ENCODE assay signal across 8 cellular contexts in the genomic region with DNA sequence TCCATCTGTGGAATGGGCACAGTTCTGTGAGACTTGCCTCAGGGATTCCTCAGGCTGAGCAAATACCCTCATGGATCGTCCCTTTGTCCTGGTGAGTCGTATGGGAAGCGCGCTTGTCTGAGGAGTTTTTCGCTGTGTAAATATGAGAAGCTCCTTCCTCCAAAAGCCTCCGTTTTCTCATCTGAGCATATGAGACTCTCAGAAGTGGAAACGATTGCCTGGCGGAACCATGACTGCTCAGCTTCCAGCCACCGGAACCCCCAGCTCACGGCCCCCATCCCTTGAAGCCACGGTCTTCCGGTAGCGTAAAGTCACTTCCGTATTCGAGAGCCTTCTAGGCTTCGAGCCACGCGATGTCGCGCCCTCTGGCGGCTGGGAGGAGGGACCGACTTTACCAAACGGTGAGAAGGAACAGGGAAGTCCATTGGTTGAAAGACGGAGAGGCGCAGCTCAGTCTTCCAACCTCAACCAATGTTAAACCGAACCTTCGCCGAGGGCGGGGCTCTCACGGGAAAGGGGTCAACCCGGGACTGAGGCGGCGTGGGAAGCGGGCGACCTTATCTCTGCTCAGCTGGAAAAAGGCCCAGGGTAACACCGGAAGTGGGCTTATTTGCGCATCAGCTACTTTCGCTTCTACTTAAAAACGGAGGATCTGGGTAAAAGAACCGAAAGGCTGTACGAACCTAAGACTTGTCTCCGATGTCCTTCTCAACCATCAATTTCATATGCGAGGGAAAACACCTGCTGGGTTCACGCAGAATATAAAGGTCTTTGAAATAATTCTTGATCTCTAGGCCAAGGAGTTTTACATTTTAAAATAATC. TPM values are rescaled to one million over a fixed set of nuclear protein-coding genes. Genes with fewer than 3 reads are reported as not detected.
DNase-seq lines count a peak whose midpoint lies in the region; ATAC-seq and TF ChIP-seq lines count a peak whose summit lies in the region.

No MANE protein-coding gene starts in this region.

- peak overlapping the region; percentile 99 for H3K9ac ChIP-seq in IMR-90 (ENCODE audit: low read depth, low read length)

- H3K23ac ChIP-seq in IMR-90 (ENCODE audit: low read depth, low read length), result peak overlapping the region; percentile 96

- H3K18ac ChIP-seq in IMR-90 (ENCODE audit: low read depth, low read length), result peak overlapping the region; percentile 93

- peak overlapping the region; percentile 90 for H2BK5ac ChIP-seq in IMR-90 (ENCODE audit: low read depth, low read length, poor library complexity, severe bottlenecking)

- H3K27ac ChIP-seq in IMR-90 (ENCODE audit: insufficient read depth, low read length), result peak overlapping the region; percentile 95
- H3K27ac ChIP-seq in OCI-LY7 (ENCODE audit: low read depth, low read length, poor library complexity, severe bottlenecking), result peak overlapping the region; percentile 90
- H3K27ac ChIP-seq in epithelial cell of prostate, result peak overlapping the region; percentile 63

- peak overlapping the region; percentile 98 for H4K5ac ChIP-seq in IMR-90 (ENCODE audit: low read depth, low read length)

- 0 out of 2 replicates have a peak, but pooled peaks cover 1% of the 10 kb centered on the region for H3K9me1 ChIP-seq in IMR-90 (ENCODE audit: insufficient read depth, low read length)

- H2BK120ac ChIP-seq in IMR-90 (ENCODE audit: low read depth, low read length), result peak overlapping the region; percentile 66

- peak overlapping the region; percentile 97 for H2AK5ac ChIP-seq in IMR-90 (ENCODE audit: low read depth, low read length)

- CTCF ChIA-PET in IMR-90 (lab: Yijun Ruan, JAX), result interaction anchor here (1.2 to 1.8 kb wide), 9 partner anchors 8 to 168 kb away, joined by 3 to 8 read pairs (median 5); no protein-coding TSS in a partner anchor
- CTCF ChIA-PET in OCI-LY7 (lab: Charles Lee; ENCODE audit: unreplicated experiment), result interaction anchor here (0.5 to 1.0 kb wide), 3 partner anchors 8 to 1366 kb away, joined by 3 read pairs; no protein-coding TSS in a partner anchor

- peak overlapping the region; percentile 59 for H2AK9ac ChIP-seq in IMR-90 (replicated peaks; ENCODE audit: low read depth, low read length, poor library complexity)

- POLR2A ChIA-PET in IMR-90 (lab: Charles Lee; ENCODE audit: unreplicated experiment) (interaction anchor here (0.7 to 1.1 kb wide), 4 partner anchors 8 to 28 kb away, joined by 3 to 6 read pairs (median 4); no protein-coding TSS in a partner anchor), OCI-LY7 (lab: Charles Lee) (interaction anchor here (0.5 to 1.2 kb wide), 15 partner anchors 8 to 344 kb away, joined by 3 to 7 read pairs (median 4); a partner anchor contains a TSS)

- peak; percentile 92 for ATAC-seq in GM21528 (IDR thresholded peaks at IDR 0.05; ENCODE audit: low FRiP score, unreplicated experiment)
- peak; percentile 98 for ATAC-seq in IMR-90 (ENCODE audit: low read depth)
- ATAC-seq in mucosa of descending colon, result peak; percentile 99

- H3K36me3 ChIP-seq in IMR-90 (ENCODE audit: control insufficient read depth, insufficient read depth, low read length) (no peaks in the 10 kb centered on the region), OCI-LY7 (ENCODE audit: insufficient read depth, low read length) (no peaks in the 10 kb centered on the region), mucosa of descending colon (ENCODE audit: low read depth) (no peaks in the 10 kb centered on the region)

- dilution Hi-C loops in IMR-90 (cut with HindIII; ENCODE audit: low sequenced_read_pairs, unreplicated experiment), result no loop called here

- DNase-seq in DMS153 treated with DMSO at 0.1 percent for 48 hours (lab: John Stamatoyannopoulos, UW; ENCODE audit: unreplicated experiment) (peak; percentile 100), IMR-90 (peak; percentile 100), OCI-LY7 (ENCODE audit: low spot score) (peak; percentile 98), activated T-cell treated with anti-CD3 and anti-CD28 coated beads for 48 hours (ENCODE audit: low read depth) (peak; percentile 97), epithelial cell of prostate (ENCODE audit: low read depth, low spot score) (peak; percentile 91), mucosa of descending colon (peak; percentile 98 to 99 (median 98))
- peak; percentile 98 for DNase-seq in stimulated activated CD8-positive, alpha-beta memory T cell treated with anti-CD3 and anti-CD28 coated beads, Interleukin-4, amount 100 ng/mL, for 24 hours (ENCODE audit: low read depth)

- H3K4me1 ChIP-seq in IMR-90 (ENCODE audit: control insufficient read depth, insufficient read depth, low read length) (peaks cover 3% of the 10 kb centered on the region; the same call in 1 of the 2 replicates), OCI-LY7 (ENCODE audit: insufficient read depth, low read length, poor library complexity, severe bottlenecking) (peaks cover 24% of the 10 kb centered on the region), mucosa of descending colon (ENCODE audit: low read depth) (peaks cover 5% of the 10 kb centered on the region)

- peak overlapping the region; percentile 64 for H3K4me2 ChIP-seq in IMR-90 (ENCODE audit: low read depth, low read length)
- peak overlapping the region; percentile 77 for H3K4me2 ChIP-seq in OCI-LY7 (ENCODE audit: low read length)

- peak overlapping the region; percentile 98 for H3K14ac ChIP-seq in IMR-90 (replicated peaks; ENCODE audit: low read depth, low read length)

- H2BK15ac ChIP-seq in IMR-90 (ENCODE audit: low read depth, low read length), result peak overlapping the region; percentile 81

- peak overlapping the region; percentile 14 for H2BK20ac ChIP-seq in IMR-90 (ENCODE audit: low read depth, low read length)

- BruUV-seq in IMR-90 (replicated peaks; lab: Mats Ljungman, UMichigan) (no TSS peak), OCI-LY7 (replicated peaks; lab: Mats Ljungman, UMichigan) (no TSS peak)

- H3K9me2 ChIP-seq in OCI-LY7 (ENCODE audit: insufficient read depth, low read length), result no peaks in the 10 kb centered on the region

- H2AFZ ChIP-seq in IMR-90 (replicated peaks; ENCODE audit: low read length, poor library complexity) (peak overlapping the region; percentile 87), OCI-LY7 (ENCODE audit: low read length) (peak overlapping the region; percentile 88)

- H3K27me3 ChIP-seq in IMR-90 (ENCODE audit: control insufficient read depth, insufficient read depth, low read length), result no peaks in the 10 kb centered on the region

- H3K9me3 ChIP-seq in IMR-90 (ENCODE audit: control insufficient read depth, insufficient read depth, low read length) (no peaks in the 10 kb centered on the region), OCI-LY7 (ENCODE audit: low read length) (no peaks in the 10 kb centered on the region), mucosa of descending colon (no peaks in the 10 kb centered on the region)

- peak overlapping the region; percentile 98 for H3K56ac ChIP-seq in IMR-90 (ENCODE audit: extremely low read depth, insufficient read depth, low read length)

- TF ChIP-seq CTCF in IMR-90 (conservative IDR thresholded peaks at IDR 0.05; ENCODE audit: low read depth, low read length) (peak; percentile 99), OCI-LY7 (conservative IDR thresholded peaks at IDR 0.05; ENCODE audit: low read length) (peak; percentile 96), mucosa of descending colon (IDR thresholded peaks at IDR 0.05) (peak; percentile 95)

- in situ Hi-C loops in IMR-90 (cut with MboI; ENCODE audit: low sequenced_read_pairs), result no loop called here

- H3K4ac ChIP-seq in IMR-90 (ENCODE audit: low read depth, low read length), result peak overlapping the region; percentile 98

- peak; percentile 50 for TF ChIP-seq RAD21 in IMR-90 (IDR thresholded peaks at IDR 0.05; ENCODE audit: low read length)

- peak; percentile 96 for TF ChIP-seq POLR2A in IMR-90 (IDR thresholded peaks at IDR 0.05; ENCODE audit: low read depth, low read length)

- H3K79me2 ChIP-seq in OCI-LY7 (ENCODE audit: insufficient read depth, low read depth, low read length), result peaks cover 4% of the 10 kb centered on the region; the same call in 1 of the 2 replicates

- WGBS in IMR-90 (ENCODE audit: extremely low coverage in 2 of 2, insufficient read length in 1 of 2), 2 experiments, result 1% methylated on average over 9 of the region's 44 CpGs; no CpG with 5 or more reads in 1 of the 2 experiments

- peak overlapping the region; percentile 95 for H4K91ac ChIP-seq in IMR-90 (ENCODE audit: insufficient read depth, low read depth, low read length)

- peaks cover 19 to 22% of the 10 kb centered on the region in 2 experiments for H3K79me1 ChIP-seq in IMR-90 (ENCODE audit: low read depth in 1 of 2, low read length in 2 of 2)

- intact Hi-C loops in IMR-90 (cut with micrococcal nuclease) (loop anchor here (1.0 to 5.0 kb wide), 3 partner anchors 28 to 343 kb away; no protein-coding TSS in a partner anchor), OCI-LY7 (cut with micrococcal nuclease; ENCODE audit: unreplicated experiment) (loop anchor here (5.0 kb wide), 2 partner anchors 170 to 345 kb away; a partner anchor contains a TSS), mucosa of descending colon (cut with DNase I, micrococcal nuclease) (no loop called here)

- peak overlapping the region; percentile 96 to 98 for H4K8ac ChIP-seq in IMR-90 (ENCODE audit: low read depth in 2 of 2, low read length in 2 of 2)

- H3K4me3 ChIP-seq in IMR-90 (ENCODE audit: insufficient read depth, low read depth, low read length), result peak overlapping the region; percentile 74
- peak overlapping the region; percentile 76 for H3K4me3 ChIP-seq in OCI-LY7 (ENCODE audit: low read depth, low read length, poor library complexity, severe bottlenecking)
- peak overlapping the region; percentile 39 for H3K4me3 ChIP-seq in mucosa of descending colon

- H4K20me1 ChIP-seq in IMR-90 (ENCODE audit: insufficient read depth, low read length) (no peaks in the 10 kb centered on the region), OCI-LY7 (ENCODE audit: insufficient read depth, low read length) (no peaks in the 10 kb centered on the region)

TF ChIP-seq in IMR-90, 13 proteins besides CTCF, POLR2A, EP300 and RAD21 (continues in another document):
- TF ChIP-seq MAFK (IDR thresholded peaks at IDR 0.05; ENCODE audit: low read depth, low read length) (peak; percentile 91), CHD1 (IDR thresholded peaks at IDR 0.05; ENCODE audit: low read depth, low read length) (peak; percentile 23; the same call in 1 of the 2 replicates), NFE2L2 (IDR thresholded peaks at IDR 0.05; ENCODE audit: low read depth, low read length) (peak; percentile 6; the same call in 1 of the 2 replicates)

RNA-seq across cellular contexts. Expression of a gene that starts 46.3 kb away (rescaled TPM):
- total RNA-seq in IMR-90 (2012; rRNA removed) (2.2 and 4.7 TPM in 2 replicates), OCI-LY7 (2022) (0.27 and 0.94 TPM in 2 replicates), mucosa of descending colon (10 to 100 TPM; 13.8 to 36.5 (median 19.0) TPM)
- 8.0 and 8.9 TPM in 2 replicates for polyA plus RNA-seq in IMR-90 (2012; rRNA removed)
- 7.5 and 10.8 TPM in 2 replicates for polyA plus RNA-seq in IMR-90 (2012; cell fraction: cytosol; rRNA removed)
- polyA plus RNA-seq in IMR-90 (2012; cell fraction: nucleus; rRNA removed; ENCODE audit: low replicate concordance), result 26.2 and 26.3 TPM in 2 replicates
- 0.63 and 1.3 TPM in 2 replicates for total RNA-seq in OCI-LY7 (2014; rRNA removed; shearing (Covaris generic))

RNA-seq across cellular contexts. Expression of a gene that starts 54.6 kb away (rescaled TPM):
- total RNA-seq in IMR-90 (2012; rRNA removed), result 2.8 and 3.0 TPM in 2 replicates
- polyA plus RNA-seq in IMR-90 (2012; rRNA removed), result 11.1 and 12.8 TPM in 2 replicates
- polyA plus RNA-seq in IMR-90 (2012; cell fraction: cytosol; rRNA removed), result 4.8 and 18.3 TPM in 2 replicates
- polyA plus RNA-seq in IMR-90 (2012; cell fraction: nucleus; rRNA removed; ENCODE audit: low replicate concordance), result 25.0 and 36.8 TPM in 2 replicates
- total RNA-seq in OCI-LY7 (2014; rRNA removed; shearing (Covaris generic)), result 2.0 and 2.4 TPM in 2 replicates
- 8.4 and 8.8 TPM in 2 replicates for total RNA-seq in OCI-LY7 (2022)
- 1 to 10 TPM; 5.0 to 9.3 (median 5.2) TPM for total RNA-seq in mucosa of descending colon

Comparison
In these comparisons a context has a peak if more than half of its experiments do, and no peak if none do; other contexts are left out.
1. Peak in every context shown above with its lines: DNase-seq, ATAC-seq, H3K4me3 ChIP-seq and H3K27ac ChIP-seq.
2. intact Hi-C loops: an anchor here in IMR-90 (1.0 to 5.0 kb wide) and OCI-LY7 (5.0 kb wide); none called in mucosa of descending colon.